ENCODE assay signal across 35 cellular contexts in the genomic region with DNA sequence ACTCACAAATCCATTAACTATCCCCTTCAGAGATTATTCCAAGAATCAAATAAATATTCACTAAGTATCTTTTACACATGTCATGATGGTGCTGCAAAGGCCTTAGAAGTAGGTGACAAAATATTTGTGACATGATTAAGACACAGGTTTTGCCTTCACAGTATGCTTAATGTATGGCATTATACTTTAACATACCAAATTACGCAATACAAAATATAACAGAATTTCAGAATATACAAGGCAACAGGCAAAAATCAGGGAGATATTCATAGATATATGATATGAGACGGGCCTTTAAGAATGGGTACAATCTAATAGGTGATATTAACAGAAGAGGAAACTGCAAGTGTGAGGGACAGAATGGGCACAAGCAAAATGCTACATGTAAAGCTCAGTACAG.
"Had no signal": no experiment of that assay in that cellular context is flagged by ENCODE, and none has a peak within 500 bp of the region (broad histone marks: within the 10 kb centered on the region; RNA-seq: fewer than 3 reads in every experiment).

No MANE protein-coding gene starts in this region.

- H3K4me3 ChIP-seq: ascending aorta, cardiac muscle cell had no signal

- H3K27me3 ChIP-seq: ascending aorta, cardiac muscle cell had no signal

- ATAC-seq: activated CD8-positive, alpha-beta T cell treated with anti-CD3 and anti-CD28 coated beads for 36 hours; activated naive CD8-positive, alpha-beta T cell treated with anti-CD3 and anti-CD28 coated beads, Interleukin-2, amount 50 U/mL, for 24 hours; activated T-cell treated with anti-CD3 and anti-CD28 coated beads, Interleukin-2, amount 50 U/mL, for 4 hours had no signal

- H3K27ac Mint-ChIP-seq: activated B cell treated with CpG ODN at 0.5 μM for 24 hours; activated CD4-positive, alpha-beta memory T cell treated with anti-CD3 and anti-CD28 coated beads for 36 hours; activated CD4-positive, alpha-beta T cell treated with anti-CD3 and anti-CD28 coated beads, Interleukin-2, amount 10 ng/mL, durations not matched to agents 24 days and 14 days; activated CD8-positive, alpha-beta T cell treated with anti-CD3 and anti-CD28 coated beads for 36 hours; activated naive CD4-positive, alpha-beta T cell treated with anti-CD3 and anti-CD28 coated beads, Interleukin-2, amount 10 ng/mL, durations not matched to agents 7 days and 5 days; activated naive CD4-positive, alpha-beta T cell treated with anti-CD3 and anti-CD28 coated beads, Interleukin-2, amount 50 U/mL, for 24 hours; activated naive CD8-positive, alpha-beta T cell; activated naive CD8-positive, alpha-beta T cell treated with anti-CD3 and anti-CD28 coated beads, Interleukin-2, amount 10 ng/mL, durations not matched to agents 7 days and 5 days; activated naive CD8-positive, alpha-beta T cell treated with anti-CD3 and anti-CD28 coated beads, Interleukin-2, amount 50 U/mL, for 24 hours; activated T-helper 2 cell treated with anti-CD3 and anti-CD28 coated beads, Interferon-gamma antibody, Interleukin-2, Interleukin-4, amounts not matched to agents 10 μg/mL and 5 μg/mL and 100 μg/mL, durations not matched to agents 14 hours and 24 hours and 36 hours; brain; T-helper 2 cell treated with Interferon-gamma antibody and Interleukin-4, amounts not matched to agents 5 μg/mL and 100 μg/mL, for 36 hours had no signal

- H3K4me1 Mint-ChIP-seq: activated B cell treated with CpG ODN at 0.5 μM for 24 hours; activated CD4-positive, alpha-beta T cell treated with anti-CD3 and anti-CD28 coated beads, Interleukin-2, amount 10 ng/mL, durations not matched to agents 24 days and 14 days; activated naive CD4-positive, alpha-beta T cell treated with anti-CD3 and anti-CD28 coated beads, Interleukin-2, amount 10 ng/mL, durations not matched to agents 7 days and 5 days; activated naive CD4-positive, alpha-beta T cell treated with anti-CD3 and anti-CD28 coated beads, Interleukin-2, amount 50 U/mL, for 24 hours; activated naive CD8-positive, alpha-beta T cell treated with anti-CD3 and anti-CD28 coated beads, Interleukin-2, amount 10 ng/mL, durations not matched to agents 7 days and 5 days; activated naive CD8-positive, alpha-beta T cell treated with anti-CD3 and anti-CD28 coated beads, Interleukin-2, amount 50 U/mL, for 24 hours; brain had no signal

- H3K4me3 Mint-ChIP-seq: activated B cell treated with CpG ODN at 0.5 μM for 24 hours; activated CD4-positive, alpha-beta memory T cell treated with anti-CD3 and anti-CD28 coated beads for 36 hours; activated CD4-positive, alpha-beta T cell treated with anti-CD3 and anti-CD28 coated beads, Interleukin-2, amount 10 ng/mL, durations not matched to agents 24 days and 14 days; activated CD8-positive, alpha-beta T cell treated with anti-CD3 and anti-CD28 coated beads for 36 hours; activated naive CD4-positive, alpha-beta T cell treated with anti-CD3 and anti-CD28 coated beads, Interleukin-2, amount 10 ng/mL, durations not matched to agents 7 days and 5 days; activated naive CD4-positive, alpha-beta T cell treated with anti-CD3 and anti-CD28 coated beads, Interleukin-2, amount 50 U/mL, for 24 hours; activated naive CD8-positive, alpha-beta T cell; activated naive CD8-positive, alpha-beta T cell treated with anti-CD3 and anti-CD28 coated beads, Interleukin-2, amount 10 ng/mL, durations not matched to agents 7 days and 5 days; activated naive CD8-positive, alpha-beta T cell treated with anti-CD3 and anti-CD28 coated beads, Interleukin-2, amount 50 U/mL, for 24 hours; activated T-cell treated with anti-CD3 and anti-CD28 coated beads, Interleukin-2, amount 50 U/mL, for 4 hours; brain; central memory CD8-positive, alpha-beta T cell; T-helper 2 cell treated with Interferon-gamma antibody and Interleukin-4, amounts not matched to agents 5 μg/mL and 100 μg/mL, for 36 hours had no signal

- FAIRE-seq: bronchial epithelial cell, TTC549 had no signal

- DNase-seq: activated B cell treated with CpG ODN at 0.5 μM for 24 hours; activated CD4-positive, alpha-beta memory T cell treated with anti-CD3 and anti-CD28 coated beads for 36 hours; activated CD4-positive, alpha-beta T cell treated with anti-CD3 and anti-CD28 coated beads for 4 hours; activated CD4-positive, alpha-beta T cell treated with anti-CD3 and anti-CD28 coated beads, Interleukin-2, amount 10 ng/mL, durations not matched to agents 24 days and 14 days; activated CD4-positive, alpha-beta T cell treated with anti-CD3 and anti-CD28 coated beads, Interleukin-2, amount 50 U/mL, for 1 hour; activated CD4-positive, alpha-beta T cell treated with anti-CD3 and anti-CD28 coated beads, Interleukin-2, amount 50 U/mL, for 4 hours; activated CD4-positive, CD25-positive, alpha-beta regulatory T cell treated with anti-CD3 and anti-CD28 coated beads, Interleukin-2, amount 50 U/mL, for 72 hours; activated CD8-positive, alpha-beta memory T cell treated with anti-CD3 and anti-CD28 coated beads, Interleukin-2, amount 50 U/mL, for 4 hours; activated CD8-positive, alpha-beta T cell treated with anti-CD3 and anti-CD28 coated beads for 36 hours; activated effector memory CD4-positive, alpha-beta T cell treated with Interleukin-2 at 50 U/mL for 16 hours; activated gamma-delta T cell; activated naive CD4-positive, alpha-beta T cell treated with anti-CD3 and anti-CD28 coated beads, Interleukin-2, amount 10 ng/mL, durations not matched to agents 7 days and 5 days; activated naive CD4-positive, alpha-beta T cell treated with Interleukin-2 at 50 U/mL for 16 hours; activated naive CD8-positive, alpha-beta T cell treated with anti-CD3 and anti-CD28 coated beads, Interleukin-2, amount 10 ng/mL, durations not matched to agents 7 days and 5 days; activated naive CD8-positive, alpha-beta T cell treated with anti-CD3 and anti-CD28 coated beads, Interleukin-2, amount 50 U/mL, for 24 hours; activated T-cell treated with anti-CD3 and anti-CD28 coated beads for 4 hours; activated T-cell treated with anti-CD3 and anti-CD28 coated beads, Interleukin-2, amount 50 U/mL, for 1 hour; activated T-cell treated with anti-CD3 and anti-CD28 coated beads, Interleukin-2, amount 50 U/mL, for 4 hours; amygdala; anterior cingulate cortex; caudate nucleus; cerebellar nuclear complex; T-helper 2 cell; T-helper 9 cell had no signal

- H3K27ac ChIP-seq: ascending aorta, cardiac muscle cell, VCaP had no signal

- H3K27me3 Mint-ChIP-seq: activated B cell treated with CpG ODN at 0.5 μM for 24 hours; activated CD4-positive, alpha-beta memory T cell treated with anti-CD3 and anti-CD28 coated beads for 36 hours; activated CD4-positive, alpha-beta T cell treated with anti-CD3 and anti-CD28 coated beads, Interleukin-2, amount 10 ng/mL, durations not matched to agents 24 days and 14 days; activated CD8-positive, alpha-beta T cell treated with anti-CD3 and anti-CD28 coated beads for 36 hours; activated naive CD4-positive, alpha-beta T cell treated with anti-CD3 and anti-CD28 coated beads, Interleukin-2, amount 10 ng/mL, durations not matched to agents 7 days and 5 days; activated naive CD4-positive, alpha-beta T cell treated with anti-CD3 and anti-CD28 coated beads, Interleukin-2, amount 50 U/mL, for 24 hours; activated naive CD8-positive, alpha-beta T cell; activated naive CD8-positive, alpha-beta T cell treated with anti-CD3 and anti-CD28 coated beads, Interleukin-2, amount 10 ng/mL, durations not matched to agents 7 days and 5 days; activated naive CD8-positive, alpha-beta T cell treated with anti-CD3 and anti-CD28 coated beads, Interleukin-2, amount 50 U/mL, for 24 hours; brain; central memory CD8-positive, alpha-beta T cell had no signal

- H3K9me3 ChIP-seq: ascending aorta had no signal

- H3K4me1 ChIP-seq: ascending aorta had no signal

- H3K9me3 Mint-ChIP-seq: activated B cell treated with CpG ODN at 0.5 μM for 24 hours; activated CD4-positive, alpha-beta memory T cell treated with anti-CD3 and anti-CD28 coated beads for 36 hours; activated CD4-positive, alpha-beta T cell treated with anti-CD3 and anti-CD28 coated beads, Interleukin-2, amount 10 ng/mL, durations not matched to agents 24 days and 14 days; activated CD8-positive, alpha-beta T cell treated with anti-CD3 and anti-CD28 coated beads for 36 hours; activated naive CD4-positive, alpha-beta T cell treated with anti-CD3 and anti-CD28 coated beads, Interleukin-2, amount 10 ng/mL, durations not matched to agents 7 days and 5 days; activated naive CD4-positive, alpha-beta T cell treated with anti-CD3 and anti-CD28 coated beads, Interleukin-2, amount 50 U/mL, for 24 hours; activated naive CD8-positive, alpha-beta T cell treated with anti-CD3 and anti-CD28 coated beads, Interleukin-2, amount 10 ng/mL, durations not matched to agents 7 days and 5 days; activated naive CD8-positive, alpha-beta T cell treated with anti-CD3 and anti-CD28 coated beads, Interleukin-2, amount 50 U/mL, for 24 hours; activated T-cell treated with anti-CD3 and anti-CD28 coated beads, Interleukin-2, amount 50 U/mL, for 4 hours; activated T-helper 2 cell treated with anti-CD3 and anti-CD28 coated beads, Interferon-gamma antibody, Interleukin-2, Interleukin-4, amounts not matched to agents 10 μg/mL and 5 μg/mL and 100 μg/mL, durations not matched to agents 14 hours and 24 hours and 36 hours; central memory CD8-positive, alpha-beta T cell; T-helper 2 cell treated with Interferon-gamma antibody and Interleukin-4, amounts not matched to agents 5 μg/mL and 100 μg/mL, for 36 hours had no signal
